Comparison of ENCODE assay signal across 8 cellular contexts in genomic region chr5:40754381-40755092, GRCh38. TPM values are rescaled to one million over a fixed set of nuclear protein-coding genes. Genes with fewer than 3 reads are reported as not detected.
DNase-seq lines count a peak whose midpoint lies in the region; ATAC-seq and TF ChIP-seq lines count a peak whose summit lies in the region.

No MANE protein-coding gene starts in this region.

- no peak for TF ChIP-seq CTCF in A673 (conservative IDR thresholded peaks at IDR 0.05; ENCODE audit: low read depth, low read length)
- TF ChIP-seq CTCF in thyroid gland (IDR thresholded peaks at IDR 0.05) = no peak

- no peaks in the 10 kb centered on the region for H3K27me3 ChIP-seq in A673 (replicated peaks; ENCODE audit: insufficient read depth, low read depth, low read length, poor library complexity)
- H3K27me3 ChIP-seq in thyroid gland = no peaks in the 10 kb centered on the region

- no peaks in the 10 kb centered on the region for H3K9me3 ChIP-seq in A673 (ENCODE audit: low read depth, low read length, poor library complexity, severe bottlenecking)
- no peaks in the 10 kb centered on the region for H3K9me3 ChIP-seq in thyroid gland

- BruUV-seq in A673 (replicated peaks; lab: Mats Ljungman, UMichigan) = TSS peak; percentile 28

- peaks cover 10% of the 10 kb centered on the region for H3K4me1 ChIP-seq in A673 (ENCODE audit: insufficient read depth, low read length, poor library complexity, severe bottlenecking)
- peaks cover 8 to 9% of the 10 kb centered on the region in 2 donors for H3K4me1 ChIP-seq in thyroid gland

- CTCF ChIA-PET in A673 (lab: Charles Lee) = interaction anchor here (0.8 kb wide), 1 partner anchor 43 kb away, joined by 3 read pairs; the partner anchor contains the start of gene PRKAA1

- H3K27ac ChIP-seq in A673 (ENCODE audit: low read depth, low read length, poor library complexity, severe bottlenecking) = peak overlapping the region; percentile 90
- H3K27ac ChIP-seq in thyroid gland = peak overlapping the region in 2 of 3 donors; percentile 91 to 93

- POLR2A ChIA-PET in A673 (lab: Charles Lee; ENCODE audit: low non-redundant PET) = no interaction called here

- H3K4me3 ChIP-seq in A673 (ENCODE audit: low read depth, low read length, poor library complexity, severe bottlenecking) (peak overlapping the region; percentile 93), iPS-11a (ENCODE audit: low read depth, low read length) (peak overlapping the region; percentile 82), thyroid gland (replicated peaks in 1 of 3) (peak overlapping the region; percentile 55 to 70 (median 65))

- ATAC-seq in GM18517 (IDR thresholded peaks at IDR 0.05; ENCODE audit: unreplicated experiment) (peak; percentile 42), HG02973 (IDR thresholded peaks at IDR 0.05; ENCODE audit: unreplicated experiment) (peak; percentile 32)

- WGBS in thyroid gland, 2 donors = 11 to 13% methylated on average over 6 of the region's 6 CpGs

- no peak for DNase-seq in A673 (ENCODE audit: low spot score)
- peak; percentile 5 for DNase-seq in SK-N-DZ (ENCODE audit: low spot score)
- no peak for DNase-seq in thyroid gland
- DNase-seq in germinal center (ENCODE audit: low spot score) = no peak
- no peak for DNase-seq in iPS-NIHi11 (ENCODE audit: low spot score)

- no peak for TF ChIP-seq POLR2A in thyroid gland (IDR thresholded peaks at IDR 0.05)

- intact Hi-C loops in A673 (cut with micrococcal nuclease; ENCODE audit: unreplicated experiment) (loop anchor here (1.0 to 5.0 kb wide), 2 partner anchors 83 to 125 kb away; partner anchors contain the start of gene RPL37), thyroid gland (cut with DNase I) (loop anchor here (5.0 kb wide), 1 partner anchor 123 kb away; no protein-coding TSS in a partner anchor)

- no peaks in the 10 kb centered on the region for H3K36me3 ChIP-seq in A673 (ENCODE audit: insufficient read depth, low read length, poor library complexity, severe bottlenecking)
- H3K36me3 ChIP-seq in thyroid gland = no peaks in the 10 kb centered on the region

RNA-seq across cellular contexts. Expression of gene TTC33, which starts 1.2 kb away (rescaled TPM):
- total RNA-seq in A673 (2021) (17.0 and 19.1 TPM in 2 replicates), thyroid gland (10 to 100 TPM; 18.7 to 35.2 (median 24.9) TPM)
- polyA plus RNA-seq in SK-N-DZ (2014; cell fraction: cytosol; rRNA removed) = 23.7 and 23.9 TPM in 2 replicates
- polyA plus RNA-seq in SK-N-DZ (2014; cell fraction: nucleus; rRNA removed) = 9.2 and 12.9 TPM in 2 replicates

RNA-seq across cellular contexts. Expression of gene PRKAA1, which starts 43.6 kb away (rescaled TPM):
- total RNA-seq in A673 (2021) (114 TPM in 2 replicates), thyroid gland (100 to 1,000 TPM in 3 of 4 donors, 10 to 100 TPM in 1; 83.1 to 134 (median 116) TPM)
- polyA plus RNA-seq in SK-N-DZ (2014; cell fraction: cytosol; rRNA removed) = 36.2 and 49.8 TPM in 2 replicates
- polyA plus RNA-seq in SK-N-DZ (2014; cell fraction: nucleus; rRNA removed) = 46.4 and 53.5 TPM in 2 replicates
